10 cellular contexts compared by ENCODE assay signal in the genomic region with DNA sequence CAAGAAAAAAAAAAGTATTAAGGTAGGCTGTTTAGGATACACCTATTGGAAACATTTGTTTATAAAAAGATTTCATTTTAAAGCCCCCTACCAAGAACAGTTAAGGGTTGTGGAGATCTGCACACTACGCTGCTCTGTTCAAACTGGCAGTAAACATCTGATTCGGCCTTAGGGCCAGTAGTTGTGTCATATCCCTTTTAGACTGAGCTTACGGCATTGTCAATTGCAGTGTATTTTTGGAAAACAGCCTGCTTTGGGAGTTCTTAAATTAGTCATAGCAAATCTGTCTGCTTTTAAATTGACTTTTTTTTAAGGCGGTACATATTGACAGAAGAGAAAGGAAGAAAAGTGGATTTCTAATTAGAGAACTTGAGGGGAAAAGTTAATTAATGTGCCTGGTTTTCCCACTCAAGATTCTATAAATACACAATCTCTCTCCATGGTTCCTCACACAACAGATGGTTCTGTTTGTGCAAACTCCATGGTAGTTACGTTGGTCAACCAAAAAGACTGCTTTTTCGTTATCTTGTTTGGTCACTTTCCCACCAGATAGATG. TPM values are rescaled to one million over a fixed set of nuclear protein-coding genes. Genes with fewer than 3 reads are reported as not detected.
A peak's percentile ranks its signal among the peaks of the same experiment; 100 is the strongest.
DNase-seq lines count a peak whose midpoint lies in the region; ATAC-seq and TF ChIP-seq lines count a peak whose summit lies in the region.
"Had no signal": no experiment of that assay in that cellular context is flagged by ENCODE, and none has a peak within 500 bp of the region (broad histone marks: within the 10 kb centered on the region; RNA-seq: fewer than 3 reads in every experiment).

No MANE protein-coding gene starts in this region.

- H3K9me3 ChIP-seq in heart right ventricle (no peaks in the 10 kb centered on the region), adipocyte (ENCODE audit: control insufficient read depth, low read length) (no peaks in the 10 kb centered on the region), tibial artery (no peaks in the 10 kb centered on the region)

- TF ChIP-seq CTCF in heart right ventricle (IDR thresholded peaks at IDR 0.05) (no peak), foreskin fibroblast (IDR thresholded peaks at IDR 0.05; ENCODE audit: low read depth, low read length) (no peak), tibial artery (IDR thresholded peaks at IDR 0.05) (no peak)

- peak in 2 of 8 donors; percentile 28 to 31 for ATAC-seq in heart right ventricle
- ATAC-seq in activated CD4-positive, CD25-positive, alpha-beta regulatory T cell treated with anti-CD3 and anti-CD28 coated beads, Interleukin-2, amount 50 U/mL, for 24 hours, result no peak
- no peak for ATAC-seq in HG03159 (IDR thresholded peaks at IDR 0.05; ENCODE audit: unreplicated experiment)

- H3K4me1 ChIP-seq in heart right ventricle, result peaks cover 0 to 57% (median 40%) of the 10 kb centered on the region in 9 donors
- peaks cover 37% of the 10 kb centered on the region for H3K4me1 ChIP-seq in adipocyte (ENCODE audit: control insufficient read depth, insufficient read depth, low read length)
- peaks cover 0 to 56% (median 35%) of the 10 kb centered on the region in 4 donors for H3K4me1 ChIP-seq in tibial artery

- WGBS in heart right ventricle, 2 donors, result 69 to 81% methylated on average over 6 of the region's 6 CpGs

- DNase-seq in heart right ventricle, result no peak
- no peak for DNase-seq in cardiac septum (ENCODE audit: low spot score)
- peak; percentile 57 for DNase-seq in adipocyte (ENCODE audit: low read depth)
- peak; percentile 21 to 45 for DNase-seq in foreskin fibroblast
- no peak for DNase-seq in tibial artery
- DNase-seq in activated CD4-positive, alpha-beta T cell treated with anti-CD3 and anti-CD28 coated beads for 4 hours, result no peak
- DNase-seq: NCI-H774 had no signal

- H3K27me3 ChIP-seq in heart right ventricle, result no peaks in the 10 kb centered on the region
- no peaks in the 10 kb centered on the region for H3K27me3 ChIP-seq in adipocyte (replicated peaks; ENCODE audit: control insufficient read depth, insufficient read depth, low read length)
- H3K27me3 ChIP-seq in tibial artery, result no peaks in the 10 kb centered on the region
- H3K27me3 ChIP-seq: cardiac muscle cell had no signal

- H3K27ac ChIP-seq in heart right ventricle (peak overlapping the region in 6 of 10 donors; percentile 21 to 98 (median 75)), tibial artery (peak overlapping the region; percentile 96 to 99)

- H3K9ac ChIP-seq in adipocyte (ENCODE audit: low read length), result no peak overlapping the region

- peak overlapping the region in 1 of 10 donors; percentile 60 for H3K4me3 ChIP-seq in heart right ventricle
- H3K4me3 ChIP-seq in adipocyte (ENCODE audit: low read length), result peak overlapping the region; percentile 54
- no peak overlapping the region for H3K4me3 ChIP-seq in foreskin fibroblast (ENCODE audit: low read depth in 1 of 2, low read length in 2 of 2)
- H3K4me3 ChIP-seq in tibial artery, result no peak overlapping the region

- H3K36me3 ChIP-seq in heart right ventricle (peaks cover 0 to 4% (median 0%) of the 10 kb centered on the region in 9 donors), adipocyte (ENCODE audit: control insufficient read depth, insufficient read depth, low read length, severe bottlenecking) (no peaks in the 10 kb centered on the region), tibial artery (no peaks in the 10 kb centered on the region)
- H3K36me3 ChIP-seq: cardiac muscle cell had no signal

- intact Hi-C loops in heart right ventricle (cut with DNase I) (loop anchor here in 9 of 10 donors (2.0 to 10.0 kb wide), 8 partner anchors 35 to 106 kb away; no protein-coding TSS in a partner anchor), cardiac septum (cut with DNase I) (loop anchor here (5.0 kb wide), 1 partner anchor 106 kb away; no protein-coding TSS in a partner anchor), tibial artery (cut with DNase I; ENCODE audit: low total_unique reads) (no loop called here)

RNA-seq across cellular contexts. Expression of a gene that starts 1.7 kb away (rescaled TPM):
- total RNA-seq in heart right ventricle (10 to 100 TPM; 34.2 to 45.6 (median 40.2) TPM), cardiac septum (42.3 TPM)
- polyA plus RNA-seq in heart right ventricle, result 1 to 10 TPM; 4.7 to 5.9 TPM

RNA-seq across cellular contexts. Expression of a gene that starts 46.8 kb away (rescaled TPM):
- 1 to 10 TPM; 1.4 to 7.9 (median 2.2) TPM for total RNA-seq in heart right ventricle
- polyA plus RNA-seq in heart right ventricle, result 1 to 10 TPM; 1.8 to 4.5 TPM
- 1.8 TPM for total RNA-seq in cardiac septum

Comparison
In these comparisons a context has a peak if more than half of its experiments do, and no peak if none do; other contexts are left out.
1. DNase-seq: peak in adipocyte (single experiment) and foreskin fibroblast (2 of 2); none in heart right ventricle (0 of 2), cardiac septum (single experiment), tibial artery (0 of 2) and activated CD4-positive, alpha-beta T cell treated with anti-CD3 and anti-CD28 coated beads for 4 hours (0 of 2).